In genomic region chr22:31629741-31630184, GRCh38 we compare ENCODE assay signal across 8 cellular contexts. TPM values are rescaled to one million over a fixed set of nuclear protein-coding genes. Genes with fewer than 3 reads are reported as not detected.
DNase-seq lines count a peak whose midpoint lies in the region; ATAC-seq and TF ChIP-seq lines count a peak whose summit lies in the region.

No MANE protein-coding gene starts in this region.

- H3K4me3 ChIP-seq in GM12875 (ENCODE audit: low read depth, low read length) (peak overlapping the region; percentile 80), fibroblast of the aortic adventitia (ENCODE audit: low read depth, low read length) (peak overlapping the region; percentile 79), sigmoid colon (peak overlapping the region; percentile 67 to 86 (median 74))

- H3K9me3 ChIP-seq in T-helper 17 cell (ENCODE audit: control insufficient read depth, low read length, poor library complexity, severe bottlenecking) = no peaks in the 10 kb centered on the region
- H3K9me3 ChIP-seq in sigmoid colon = no peaks in the 10 kb centered on the region

- peak overlapping the region; percentile 80 to 91 (median 86) for H3K27ac ChIP-seq in sigmoid colon

- H3K27ac Mint-ChIP-seq in T-helper 17 cell = peak overlapping the region; percentile 78

- no peaks in the 10 kb centered on the region for H3K27me3 Mint-ChIP-seq in T-helper 17 cell

- TF ChIP-seq CTCF in GM12875 (IDR thresholded peaks at IDR 0.05; ENCODE audit: borderline replicate concordance, insufficient read depth, low read depth, low read length) (0 out of 2 replicates have a peak, but pooled peaks have one; percentile 0), fibroblast of the aortic adventitia (IDR thresholded peaks at IDR 0.05; ENCODE audit: insufficient read depth, low read length) (no peak), sigmoid colon (IDR thresholded peaks at IDR 0.05) (no peak)

- H3K4me1 ChIP-seq in sigmoid colon = peaks cover 0 to 77% (median 68%) of the 10 kb centered on the region in 4 donors

- DNase-seq in T-helper 17 cell (no peak), fibroblast of the aortic adventitia (ENCODE audit: low read depth) (no peak), sigmoid colon (no peak), inferior parietal cortex (ENCODE audit: extremely low spot score) (no peak), NCI-H2107 treated with DMSO at 0.1 percent for 48 hours (lab: John Stamatoyannopoulos, UW; ENCODE audit: unreplicated experiment) (no peak), OCI-M1 (lab: John Stamatoyannopoulos, UW) (no peak)

- H3K36me3 ChIP-seq in sigmoid colon = no peaks in the 10 kb centered on the region

- H3K4me3 Mint-ChIP-seq in T-helper 17 cell = peak overlapping the region; percentile 87

- peaks cover 32% of the 10 kb centered on the region for H3K4me1 Mint-ChIP-seq in T-helper 17 cell

- ATAC-seq in T-helper 17 cell (no peak), HG02759 (IDR thresholded peaks at IDR 0.05; ENCODE audit: unreplicated experiment) (no peak)

- 43 to 68% methylated on average over 14 of the region's 14 CpGs for whole genome bisulfite sequencing in sigmoid colon, 2 donors

- intact Hi-C loops in sigmoid colon (cut with DNase I) = loop anchor here (1.0 to 5.0 kb wide), 3 partner anchors 27 to 132 kb away; partner anchors contain the start of gene SFI1

- TF ChIP-seq EP300 in sigmoid colon (IDR thresholded peaks at IDR 0.05) = no peak

- no peaks in the 10 kb centered on the region for H3K36me3 Mint-ChIP-seq in T-helper 17 cell (ENCODE audit: low read depth)

- no peak for TF ChIP-seq POLR2A in sigmoid colon (IDR thresholded peaks at IDR 0.05)

- H3K27me3 ChIP-seq in sigmoid colon = no peaks in the 10 kb centered on the region

RNA-seq across cellular contexts. Expression of gene PISD, which starts 32.3 kb away (rescaled TPM):
- total RNA-seq in T-helper 17 cell (10 to 100 TPM; 37.6 to 38.3 TPM), fibroblast of the aortic adventitia (ENCODE audit: low replicate concordance) (21.3 and 25.5 TPM in 2 replicates), sigmoid colon (10 to 100 TPM; 17.3 to 40.3 (median 26.6) TPM)
- 10 to 100 TPM; 10.8 to 29.3 (median 11.6) TPM for polyA plus RNA-seq in sigmoid colon
